8 cellular contexts compared by ENCODE assay signal in genomic region chr22:39174498-39175120, GRCh38. TPM values are rescaled to one million over a fixed set of nuclear protein-coding genes. Genes with fewer than 3 reads are reported as not detected.
DNase-seq lines count a peak whose midpoint lies in the region; ATAC-seq and TF ChIP-seq lines count a peak whose summit lies in the region.

No MANE protein-coding gene starts in this region.

- H3K9me3 Mint-ChIP-seq in activated CD4-positive, alpha-beta T cell treated with anti-CD3 and anti-CD28 coated beads for 36 hours (ENCODE audit: low read depth): no peaks in the 10 kb centered on the region
- H3K9me3 Mint-ChIP-seq in chondrocyte (ENCODE audit: low read depth): no peaks in the 10 kb centered on the region

- peak overlapping the region; percentile 24 for H3K4me3 Mint-ChIP-seq in activated CD4-positive, alpha-beta T cell treated with anti-CD3 and anti-CD28 coated beads for 36 hours
- peak overlapping the region; percentile 49 for H3K4me3 Mint-ChIP-seq in chondrocyte (ENCODE audit: unreplicated experiment)

- TF ChIP-seq CTCF in chondrocyte (IDR thresholded peaks at IDR 0.05): no peak

- POLR2A ChIA-PET in activated CD4-positive, alpha-beta T cell treated with anti-CD3 and anti-CD28 coated beads for 36 hours (lab: Charles Lee): no interaction called here

- intact Hi-C loops in activated CD4-positive, alpha-beta T cell treated with anti-CD3 and anti-CD28 coated beads for 36 hours (cut with DNase I, micrococcal nuclease): loop anchor here (2.0 to 5.0 kb wide), 2 partner anchors 26 to 53 kb away; no protein-coding TSS in a partner anchor

- H3K36me3 Mint-ChIP-seq in activated CD4-positive, alpha-beta T cell treated with anti-CD3 and anti-CD28 coated beads for 36 hours (ENCODE audit: low read depth): no peaks in the 10 kb centered on the region
- H3K36me3 Mint-ChIP-seq in chondrocyte (ENCODE audit: low read depth): no peaks in the 10 kb centered on the region

- CTCF ChIA-PET in activated CD4-positive, alpha-beta T cell treated with anti-CD3 and anti-CD28 coated beads for 36 hours (lab: Charles Lee): interaction anchor here (0.7 to 6.2 kb wide), 6 partner anchors 19 to 142 kb away, joined by 3 to 70 read pairs (median 6); no protein-coding TSS in a partner anchor

- H3K4me1 Mint-ChIP-seq in activated CD4-positive, alpha-beta T cell treated with anti-CD3 and anti-CD28 coated beads for 36 hours: peaks cover 50% of the 10 kb centered on the region
- peaks cover 49% of the 10 kb centered on the region for H3K4me1 Mint-ChIP-seq in chondrocyte (ENCODE audit: low read depth)

- peak; percentile 45 for ATAC-seq in activated CD4-positive, alpha-beta T cell treated with anti-CD3 and anti-CD28 coated beads for 36 hours
- ATAC-seq in HG03095 (IDR thresholded peaks at IDR 0.05; ENCODE audit: unreplicated experiment): no peak

- H3K27ac Mint-ChIP-seq in activated CD4-positive, alpha-beta T cell treated with anti-CD3 and anti-CD28 coated beads for 36 hours: peak overlapping the region; percentile 77
- peak overlapping the region; percentile 93 for H3K27ac Mint-ChIP-seq in chondrocyte (ENCODE audit: unreplicated experiment)

- DNase-seq in A172 (ENCODE audit: low spot score) (peak; percentile 80), HS-27A (ENCODE audit: low read depth) (peak; percentile 82), chondrocyte (ENCODE audit: low spot score) (peak; percentile 88), left kidney (ENCODE audit: low read depth, low spot score) (peak; percentile 98), NCI-H526 treated with DMSO at 0.1 percent for 48 hours (lab: John Stamatoyannopoulos, UW) (no peak)
- peak; percentile 74 for DNase-seq in activated CD4-positive, alpha-beta T cell treated with anti-CD3 and anti-CD28 coated beads for 36 hours
- DNase-seq in stimulated activated CD4-positive, alpha-beta T cell treated with anti-CD3 and anti-CD28 coated beads, Interleukin-2, amount 100 ng/mL, for 4 hours (ENCODE audit: low read depth): peak; percentile 36

- no peaks in the 10 kb centered on the region for H3K27me3 Mint-ChIP-seq in activated CD4-positive, alpha-beta T cell treated with anti-CD3 and anti-CD28 coated beads for 36 hours
- H3K27me3 Mint-ChIP-seq in chondrocyte (ENCODE audit: low read depth): no peaks in the 10 kb centered on the region

RNA-seq across cellular contexts. Expression of gene CBX7, which starts 22.1 kb away (rescaled TPM):
- total RNA-seq in A172 (2014; rRNA removed; shearing (Covaris generic)): 0.74 and 3.3 TPM in 2 replicates
- 10 to 100 TPM; 19.9 to 20.3 TPM for total RNA-seq in activated CD4-positive, alpha-beta T cell treated with anti-CD3 and anti-CD28 coated beads for 36 hours
- total RNA-seq in chondrocyte: 3.6 to 6.9 TPM (median 4.7 TPM) in 3 replicates
